In genomic region chr14:94026886-94027469, GRCh38 we compare ENCODE assay signal across 9 cellular contexts. TPM values are rescaled to one million over a fixed set of nuclear protein-coding genes. Genes with fewer than 3 reads are reported as not detected.
DNase-seq lines count a peak whose midpoint lies in the region; ATAC-seq and TF ChIP-seq lines count a peak whose summit lies in the region.
"Had no signal": no experiment of that assay in that cellular context is flagged by ENCODE, and none has a peak within 500 bp of the region (broad histone marks: within the 10 kb centered on the region; RNA-seq: fewer than 3 reads in every experiment).

No MANE protein-coding gene starts in this region.

- no peak overlapping the region for H4K8ac ChIP-seq in mesendoderm (ENCODE audit: low read depth, low read length)

- H2AK5ac ChIP-seq in mesendoderm (ENCODE audit: low read length): no peak overlapping the region

- no peak overlapping the region for H3K4me3 ChIP-seq in mesendoderm (ENCODE audit: low read length)

- CTCF ChIA-PET in activated naive CD4-positive, alpha-beta T cell treated with anti-CD3 and anti-CD28 coated beads for 36 hours (lab: Charles Lee): interaction anchor here (0.9 to 1.9 kb wide), 3 partner anchors 9 to 154 kb away, joined by 3 to 9 read pairs (median 4); no protein-coding TSS in a partner anchor

- H3K9me3 Mint-ChIP-seq in activated naive CD4-positive, alpha-beta T cell treated with anti-CD3 and anti-CD28 coated beads for 36 hours: no peaks in the 10 kb centered on the region
- peaks cover 0 to 5% of the 10 kb centered on the region in 2 donors for H3K9me3 Mint-ChIP-seq in activated naive CD4-positive, alpha-beta T cell treated with anti-CD3 and anti-CD28 coated beads, Interleukin-2, amount 50 U/mL, for 72 hours
- peaks cover 0 to 2% (median 0%) of the 10 kb centered on the region in 5 experiments for H3K9me3 Mint-ChIP-seq in brain
- no peaks in the 10 kb centered on the region for H3K9me3 Mint-ChIP-seq in type B pancreatic cell

- no peaks in the 10 kb centered on the region for H3K27me3 Mint-ChIP-seq in activated naive CD4-positive, alpha-beta T cell treated with anti-CD3 and anti-CD28 coated beads for 36 hours (ENCODE audit: low read depth)
- H3K27me3 Mint-ChIP-seq in brain (peaks cover 6% of the 10 kb centered on the region), type B pancreatic cell (no peaks in the 10 kb centered on the region)

- H3K4me2 ChIP-seq in mesendoderm (ENCODE audit: low read length): peak overlapping the region; percentile 35

- ATAC-seq in activated naive CD4-positive, alpha-beta T cell treated with anti-CD3 and anti-CD28 coated beads, Interleukin-2, amount 50 U/mL, for 72 hours: no peak
- ATAC-seq in left lobe of liver: no peak

- H3K36me3 Mint-ChIP-seq in activated naive CD4-positive, alpha-beta T cell treated with anti-CD3 and anti-CD28 coated beads for 36 hours (ENCODE audit: low read depth): no peaks in the 10 kb centered on the region
- H3K36me3 Mint-ChIP-seq in activated naive CD4-positive, alpha-beta T cell treated with anti-CD3 and anti-CD28 coated beads, Interleukin-2, amount 50 U/mL, for 72 hours: no peaks in the 10 kb centered on the region
- peaks cover 10% of the 10 kb centered on the region for H3K36me3 Mint-ChIP-seq in brain
- no peaks in the 10 kb centered on the region for H3K36me3 Mint-ChIP-seq in type B pancreatic cell

- H3K79me1 ChIP-seq in mesendoderm (ENCODE audit: low read length): no peaks in the 10 kb centered on the region

- intact Hi-C loops in activated naive CD4-positive, alpha-beta T cell treated with anti-CD3 and anti-CD28 coated beads for 36 hours (cut with micrococcal nuclease): loop anchor here (1.0 to 2.0 kb wide), 4 partner anchors 50 to 147 kb away; partner anchors contain the start of genes ASB2, DDX24, IFI27L1 and IFI27L2

- peak overlapping the region; percentile 28 for H3K4ac ChIP-seq in mesendoderm (ENCODE audit: low read depth, low read length)

- no peak overlapping the region for H2BK15ac ChIP-seq in mesendoderm (replicated peaks; ENCODE audit: low read depth)

- no peak for TF ChIP-seq CTCF in brain (conservative IDR thresholded peaks at IDR 0.05)
- TF ChIP-seq CTCF in type B pancreatic cell (conservative IDR thresholded peaks at IDR 0.05): no peak

- no peak overlapping the region for H3K23ac ChIP-seq in mesendoderm (ENCODE audit: low read length)

- no peak overlapping the region for H3K27ac ChIP-seq in mesendoderm (ENCODE audit: low read depth, low read length)

- no peaks in the 10 kb centered on the region for H3K36me3 ChIP-seq in mesendoderm (ENCODE audit: control insufficient read depth, insufficient read depth, low read length)

- H3K4me1 Mint-ChIP-seq in activated naive CD4-positive, alpha-beta T cell treated with anti-CD3 and anti-CD28 coated beads for 36 hours (ENCODE audit: low read depth): peaks cover 28% of the 10 kb centered on the region
- peaks cover 42% of the 10 kb centered on the region for H3K4me1 Mint-ChIP-seq in brain
- H3K4me1 Mint-ChIP-seq in type B pancreatic cell (ENCODE audit: unreplicated experiment): peaks cover 16% of the 10 kb centered on the region

- no peaks in the 10 kb centered on the region for H3K4me1 ChIP-seq in mesendoderm (ENCODE audit: control insufficient read depth, low read depth, low read length)

- no peak overlapping the region for H3K18ac ChIP-seq in mesendoderm (ENCODE audit: low read length)

- H3K27me3 ChIP-seq in mesendoderm (ENCODE audit: insufficient read depth, low read length, poor library complexity): no peaks in the 10 kb centered on the region

- H2BK5ac ChIP-seq in mesendoderm (ENCODE audit: low read length): no peak overlapping the region

- H3K9ac ChIP-seq in mesendoderm (ENCODE audit: low read length): peak overlapping the region; percentile 53

- H3K4me3 Mint-ChIP-seq in activated naive CD4-positive, alpha-beta T cell treated with anti-CD3 and anti-CD28 coated beads for 36 hours: peak overlapping the region; percentile 54
- H3K4me3 Mint-ChIP-seq in brain (peak overlapping the region; percentile 73 to 84 (median 75)), type B pancreatic cell (peak overlapping the region; percentile 76)

- no peak for DNase-seq in activated naive CD4-positive, alpha-beta T cell treated with anti-CD3 and anti-CD28 coated beads for 36 hours
- DNase-seq in activated naive CD4-positive, alpha-beta T cell treated with anti-CD3 and anti-CD28 coated beads, Interleukin-2, amount 50 U/mL, for 72 hours (ENCODE audit: low spot score in 2 of 2): no peak
- DNase-seq in mesendoderm: no peak
- no peak for DNase-seq in type B pancreatic cell (ENCODE audit: extremely low spot score, unreplicated experiment)
- DNase-seq in cerebellar cortex (ENCODE audit: low spot score): no peak
- DNase-seq in hippocampal formation (lab: John Stamatoyannopoulos, UW): no peak
- DNase-seq in left lobe of liver (ENCODE audit: low spot score): no peak

- no peaks in the 10 kb centered on the region for H3K79me2 ChIP-seq in mesendoderm (ENCODE audit: control insufficient read depth, insufficient read depth, low read length)

- peak overlapping the region; percentile 83 for H3K56ac ChIP-seq in mesendoderm (ENCODE audit: low read length)

- H3K27ac Mint-ChIP-seq in activated naive CD4-positive, alpha-beta T cell treated with anti-CD3 and anti-CD28 coated beads for 36 hours: no peak overlapping the region
- H3K27ac Mint-ChIP-seq in activated naive CD4-positive, alpha-beta T cell treated with anti-CD3 and anti-CD28 coated beads, Interleukin-2, amount 50 U/mL, for 72 hours: no peak overlapping the region
- H3K27ac Mint-ChIP-seq in brain: peak overlapping the region in 2 of 5 experiments; percentile 19 to 21
- no peak overlapping the region for H3K27ac Mint-ChIP-seq in type B pancreatic cell

- no peak overlapping the region for H4K5ac ChIP-seq in mesendoderm (ENCODE audit: low read length)

- H2BK120ac ChIP-seq in mesendoderm (ENCODE audit: low read depth, low read length): no peak overlapping the region

- WGBS in mesendoderm (ENCODE audit: extremely low coverage, insufficient coverage, low lambda C conversion rate): no CpG with 5 or more reads among the region's 17 CpGs

RNA-seq across cellular contexts. Expression of gene OTUB2, which starts 0.8 kb away (rescaled TPM):
- total RNA-seq in activated naive CD4-positive, alpha-beta T cell treated with anti-CD3 and anti-CD28 coated beads for 36 hours: 1 to 10 TPM; 1.6 to 1.7 TPM
- total RNA-seq in activated naive CD4-positive, alpha-beta T cell treated with anti-CD3 and anti-CD28 coated beads, Interleukin-2, amount 50 U/mL, for 72 hours: 1 to 10 TPM; 1.2 to 2.3 TPM
- 1.5 TPM for polyA plus RNA-seq in brain (ENCODE audit: insufficient read depth, low read depth, low replicate concordance)
- polyA plus RNA-seq in mesendoderm (2013, experiment 1 of 2): 0.93 TPM
- polyA plus RNA-seq in mesendoderm (2013, experiment 2 of 2): 1.1 TPM
- total RNA-seq in type B pancreatic cell (ENCODE audit: low replicate concordance) (2.6 and 3.0 TPM in 2 replicates), left lobe of liver (1.1 TPM)

RNA-seq across cellular contexts. Expression of gene CCDC197, which starts 29.9 kb away (rescaled TPM):
- not detected for total RNA-seq in activated naive CD4-positive, alpha-beta T cell treated with anti-CD3 and anti-CD28 coated beads for 36 hours
- total RNA-seq in activated naive CD4-positive, alpha-beta T cell treated with anti-CD3 and anti-CD28 coated beads, Interleukin-2, amount 50 U/mL, for 72 hours: under 1 TPM; 0.20 to 0.49 TPM
- not detected for polyA plus RNA-seq in brain (ENCODE audit: insufficient read depth, low read depth, low replicate concordance)
- not detected for polyA plus RNA-seq in mesendoderm (2013, experiment 1 of 2)
- not detected for polyA plus RNA-seq in mesendoderm (2013, experiment 2 of 2)
- total RNA-seq in type B pancreatic cell (ENCODE audit: low replicate concordance): not detected in 2 replicates
- total RNA-seq in left lobe of liver: not detected
- total RNA-seq: glomerular endothelial cell had no signal

RNA-seq across cellular contexts. Expression of gene ASB2, which starts 50.6 kb away (rescaled TPM):
- total RNA-seq in activated naive CD4-positive, alpha-beta T cell treated with anti-CD3 and anti-CD28 coated beads for 36 hours: 1 to 10 TPM; 2.4 to 2.5 TPM
- total RNA-seq in activated naive CD4-positive, alpha-beta T cell treated with anti-CD3 and anti-CD28 coated beads, Interleukin-2, amount 50 U/mL, for 72 hours: 10 to 100 TPM; 12.9 to 50.0 TPM
- 0.70 TPM for polyA plus RNA-seq in brain (ENCODE audit: insufficient read depth, low read depth, low replicate concordance)
- 0.45 TPM for polyA plus RNA-seq in mesendoderm (2013, experiment 1 of 2)
- polyA plus RNA-seq in mesendoderm (2013, experiment 2 of 2): 0.41 TPM
- total RNA-seq in type B pancreatic cell (ENCODE audit: low replicate concordance) (0.21 and 0.60 TPM in 2 replicates), left lobe of liver (0.20 TPM)

RNA-seq across cellular contexts. Expression of gene DDX24, which starts 54.0 kb away (rescaled TPM):
- total RNA-seq in activated naive CD4-positive, alpha-beta T cell treated with anti-CD3 and anti-CD28 coated beads for 36 hours: 100 to 1,000 TPM; 190 to 200 TPM
- 100 to 1,000 TPM; 182 to 210 TPM for total RNA-seq in activated naive CD4-positive, alpha-beta T cell treated with anti-CD3 and anti-CD28 coated beads, Interleukin-2, amount 50 U/mL, for 72 hours
- polyA plus RNA-seq in brain (ENCODE audit: insufficient read depth, low read depth, low replicate concordance): 426 TPM
- polyA plus RNA-seq in mesendoderm (2013, experiment 1 of 2): 181 TPM
- polyA plus RNA-seq in mesendoderm (2013, experiment 2 of 2): 186 TPM
- 127 and 156 TPM in 2 replicates for total RNA-seq in type B pancreatic cell (ENCODE audit: low replicate concordance)
- 54.2 TPM for total RNA-seq in left lobe of liver

RNA-seq across cellular contexts. Expression of gene IFI27L1, which starts 54.1 kb away (rescaled TPM):
- total RNA-seq in activated naive CD4-positive, alpha-beta T cell treated with anti-CD3 and anti-CD28 coated beads for 36 hours: 10 to 100 TPM; 33.9 to 35.8 TPM
- total RNA-seq in activated naive CD4-positive, alpha-beta T cell treated with anti-CD3 and anti-CD28 coated beads, Interleukin-2, amount 50 U/mL, for 72 hours: 10 to 100 TPM; 48.0 to 51.4 TPM
- 81.3 TPM for polyA plus RNA-seq in brain (ENCODE audit: insufficient read depth, low read depth, low replicate concordance)
- 14.1 TPM for polyA plus RNA-seq in mesendoderm (2013, experiment 1 of 2)
- 14.6 TPM for polyA plus RNA-seq in mesendoderm (2013, experiment 2 of 2)
- total RNA-seq in type B pancreatic cell (ENCODE audit: low replicate concordance): 15.6 and 36.8 TPM in 2 replicates
- total RNA-seq in left lobe of liver: 5.9 TPM
